In genomic region chr5:6845856-6846255, GRCh38 we compare ENCODE assay signal across 10 cellular contexts.
"Had no signal": no experiment of that assay in that cellular context is flagged by ENCODE, and none has a peak within 500 bp of the region (broad histone marks: within the 10 kb centered on the region; RNA-seq: fewer than 3 reads in every experiment).

No MANE protein-coding gene starts in this region.

- H3K4me2 ChIP-seq: GM23338, KMS-11 had no signal

- DNase-seq: HFFc6, IMR-90, KBM-7 had no signal

- H3K4me1 ChIP-seq: HAP-1 had no signal

- H3K9ac ChIP-seq: KMS-11 had no signal

- FAIRE-seq: H1, H54, HTR-8/SVneo had no signal

- H3K36me3 ChIP-seq: HAP-1 had no signal

- ATAC-seq: GM23338, HCT116 had no signal

- H3K27ac ChIP-seq: KMS-11 had no signal

- H3K4me3 Mint-ChIP-seq: GM23338, HFFc6 had no signal

- H3K4me3 ChIP-seq: GM23338, HAP-1 had no signal

- H3K9me3 ChIP-seq: HAP-1 had no signal

- H3K27ac Mint-ChIP-seq: GM23338, HFFc6 had no signal
